In the genomic region with DNA sequence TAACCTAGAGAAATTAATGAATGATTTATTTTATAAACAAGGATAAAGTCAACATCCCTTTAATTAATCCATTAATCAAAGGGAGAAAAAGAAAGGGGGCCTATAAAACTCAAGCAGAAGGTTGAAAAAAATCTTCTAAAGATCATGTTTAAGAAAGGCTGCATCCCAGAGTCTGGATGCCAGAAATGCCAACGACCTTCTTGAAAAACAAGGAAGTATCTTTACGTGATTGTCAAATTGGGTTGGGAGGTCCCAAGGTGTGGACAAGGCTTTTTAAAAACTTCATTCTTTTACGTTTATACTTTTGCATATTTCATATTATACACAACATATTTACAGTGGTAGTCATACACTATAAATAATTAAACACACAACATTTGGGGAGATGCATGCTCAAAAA, we compare ENCODE assay signal across 1 cellular context.
TF ChIP-seq lines count a peak whose summit lies in the region.

No MANE protein-coding gene starts in this region.

TF ChIP-seq in SK-N-SH treated with all-trans-retinoic acid at 6 μM for 48 hours, 23 proteins besides CTCF, POLR2A, EP300 and RAD21 (continued from another document):
- TF ChIP-seq, protein P1, sequence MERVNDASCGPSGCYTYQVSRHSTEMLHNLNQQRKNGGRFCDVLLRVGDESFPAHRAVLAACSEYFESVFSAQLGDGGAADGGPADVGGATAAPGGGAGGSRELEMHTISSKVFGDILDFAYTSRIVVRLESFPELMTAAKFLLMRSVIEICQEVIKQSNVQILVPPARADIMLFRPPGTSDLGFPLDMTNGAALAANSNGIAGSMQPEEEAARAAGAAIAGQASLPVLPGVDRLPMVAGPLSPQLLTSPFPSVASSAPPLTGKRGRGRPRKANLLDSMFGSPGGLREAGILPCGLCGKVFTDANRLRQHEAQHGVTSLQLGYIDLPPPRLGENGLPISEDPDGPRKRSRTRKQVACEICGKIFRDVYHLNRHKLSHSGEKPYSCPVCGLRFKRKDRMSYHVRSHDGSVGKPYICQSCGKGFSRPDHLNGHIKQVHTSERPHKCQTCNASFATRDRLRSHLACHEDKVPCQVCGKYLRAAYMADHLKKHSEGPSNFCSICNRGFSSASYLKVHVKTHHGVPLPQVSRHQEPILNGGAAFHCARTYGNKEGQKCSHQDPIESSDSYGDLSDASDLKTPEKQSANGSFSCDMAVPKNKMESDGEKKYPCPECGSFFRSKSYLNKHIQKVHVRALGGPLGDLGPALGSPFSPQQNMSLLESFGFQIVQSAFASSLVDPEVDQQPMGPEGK (CRISPR knock-in tag; IDR thresholded peaks at IDR 0.05; ENCODE audit: borderline replicate concordance) = no peak
- TF ChIP-seq ARNTL (CRISPR knock-in tag; IDR thresholded peaks at IDR 0.05; ENCODE audit: borderline replicate concordance, low read depth) (no peak), ISL1 (CRISPR knock-in tag; IDR thresholded peaks at IDR 0.05) (no peak)
- TF ChIP-seq, protein P2, sequence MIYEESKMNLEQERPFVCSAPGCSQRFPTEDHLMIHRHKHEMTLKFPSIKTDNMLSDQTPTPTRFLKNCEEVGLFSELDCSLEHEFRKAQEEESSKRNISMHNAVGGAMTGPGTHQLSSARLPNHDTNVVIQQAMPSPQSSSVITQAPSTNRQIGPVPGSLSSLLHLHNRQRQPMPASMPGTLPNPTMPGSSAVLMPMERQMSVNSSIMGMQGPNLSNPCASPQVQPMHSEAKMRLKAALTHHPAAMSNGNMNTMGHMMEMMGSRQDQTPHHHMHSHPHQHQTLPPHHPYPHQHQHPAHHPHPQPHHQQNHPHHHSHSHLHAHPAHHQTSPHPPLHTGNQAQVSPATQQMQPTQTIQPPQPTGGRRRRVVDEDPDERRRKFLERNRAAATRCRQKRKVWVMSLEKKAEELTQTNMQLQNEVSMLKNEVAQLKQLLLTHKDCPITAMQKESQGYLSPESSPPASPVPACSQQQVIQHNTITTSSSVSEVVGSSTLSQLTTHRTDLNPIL (CRISPR knock-in tag; IDR thresholded peaks at IDR 0.05; ENCODE audit: low read depth) = no peak
TF ChIP-seq in SK-N-SH treated with all-trans-retinoic acid at 6 μM for 48 hours: peak in this region for 0.
